ENCODE assay signal across 8 cellular contexts in the genomic region with DNA sequence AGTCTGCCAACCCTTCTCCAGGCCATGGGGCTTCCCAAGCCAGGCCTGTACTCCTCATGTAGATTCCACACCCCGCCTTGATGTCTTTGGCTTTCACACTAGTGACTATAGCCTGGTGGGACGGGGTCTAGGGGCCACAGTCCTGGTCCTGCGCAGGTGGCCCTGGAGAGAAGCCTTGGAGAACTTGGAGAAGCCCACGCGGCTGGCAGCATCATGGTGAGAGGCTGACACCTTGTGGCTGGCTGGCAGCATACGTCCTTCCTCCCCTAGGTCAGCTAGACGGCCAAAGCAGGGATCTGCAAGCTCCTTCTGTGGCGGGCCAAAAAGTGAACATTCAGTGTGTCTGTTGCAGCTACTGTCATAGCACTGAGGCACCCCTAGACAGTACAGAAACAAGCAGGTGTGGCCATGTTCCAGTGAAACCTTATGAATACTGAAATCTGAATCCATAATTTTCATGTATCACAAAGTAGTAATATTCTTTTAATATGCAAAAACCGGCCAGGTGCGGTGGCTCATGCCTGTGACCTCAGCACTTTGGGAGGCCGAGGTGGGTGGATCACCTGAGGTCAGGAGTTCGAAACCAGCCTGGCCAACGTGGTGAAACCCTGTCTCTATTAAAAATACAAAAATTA. TPM values are rescaled to one million over a fixed set of nuclear protein-coding genes. Genes with fewer than 3 reads are reported as not detected.
DNase-seq lines count a peak whose midpoint lies in the region; ATAC-seq and TF ChIP-seq lines count a peak whose summit lies in the region.

No MANE protein-coding gene starts in this region.

- no peak overlapping the region for H3K27ac ChIP-seq in WERI-Rb-1

- TF ChIP-seq CTCF in WERI-Rb-1 (IDR thresholded peaks at IDR 0.05; ENCODE audit: low read depth, low read length): peak; percentile 97

- ATAC-seq in Right ventricle myocardium inferior (peak; percentile 67), GM21360 (IDR thresholded peaks at IDR 0.05; ENCODE audit: unreplicated experiment) (no peak)

- no peaks in the 10 kb centered on the region for H3K36me3 ChIP-seq in WERI-Rb-1

- no peak for DNase-seq in Right ventricle myocardium inferior (ENCODE audit: missing footprints)
- DNase-seq in cardiac septum (ENCODE audit: low spot score): no peak
- peak; percentile 69 for DNase-seq in NCI-H2171 treated with DMSO at 0.1 percent for 48 hours (lab: John Stamatoyannopoulos, UW)
- DNase-seq in WERI-Rb-1: peak; percentile 83
- peak; percentile 91 for DNase-seq in cerebellar cortex (ENCODE audit: low spot score)
- peak; percentile 90 for DNase-seq in left kidney (ENCODE audit: low read depth, low spot score)
- DNase-seq in stimulated activated CD4-positive, alpha-beta T cell treated with anti-CD3 and anti-CD28 coated beads, TNF-alpha, amount 100 ng/mL, for 24 hours (ENCODE audit: low read depth in 3 of 3): peak in 2 of 3 experiments; percentile 37 to 55

- no peaks in the 10 kb centered on the region for H3K27me3 ChIP-seq in WERI-Rb-1 (ENCODE audit: insufficient read depth, low read depth, severe bottlenecking)

- intact Hi-C loops in Right ventricle myocardium inferior (cut with DNase I): loop anchor here (5.0 kb wide), 1 partner anchor 479 kb away; no protein-coding TSS in a partner anchor
- intact Hi-C loops in cardiac septum (cut with DNase I): loop anchor here (2.0 kb wide), 1 partner anchor 502 kb away; no protein-coding TSS in a partner anchor

- H3K4me3 ChIP-seq in WERI-Rb-1 (ENCODE audit: low read depth, low read length): no peak overlapping the region

- H3K9me3 ChIP-seq in WERI-Rb-1 (ENCODE audit: severe bottlenecking): no peaks in the 10 kb centered on the region

RNA-seq across cellular contexts. Expression of a gene that starts 42.0 kb away (rescaled TPM):
- total RNA-seq in Right ventricle myocardium inferior (6.1 TPM), cardiac septum (2.3 TPM)

Comparison
In these comparisons a context has a peak if more than half of its experiments do, and no peak if none do; other contexts are left out.
1. DNase-seq: peak in NCI-H2171 treated with DMSO at 0.1 percent for 48 hours (single experiment), WERI-Rb-1 (single experiment), cerebellar cortex (single experiment), left kidney (single experiment) and stimulated activated CD4-positive, alpha-beta T cell treated with anti-CD3 and anti-CD28 coated beads, TNF-alpha, amount 100 ng/mL, for 24 hours (2 of 3); none in Right ventricle myocardium inferior (single experiment) and cardiac septum (single experiment).